ENCODE assay signal across 25 cellular contexts in the genomic region with DNA sequence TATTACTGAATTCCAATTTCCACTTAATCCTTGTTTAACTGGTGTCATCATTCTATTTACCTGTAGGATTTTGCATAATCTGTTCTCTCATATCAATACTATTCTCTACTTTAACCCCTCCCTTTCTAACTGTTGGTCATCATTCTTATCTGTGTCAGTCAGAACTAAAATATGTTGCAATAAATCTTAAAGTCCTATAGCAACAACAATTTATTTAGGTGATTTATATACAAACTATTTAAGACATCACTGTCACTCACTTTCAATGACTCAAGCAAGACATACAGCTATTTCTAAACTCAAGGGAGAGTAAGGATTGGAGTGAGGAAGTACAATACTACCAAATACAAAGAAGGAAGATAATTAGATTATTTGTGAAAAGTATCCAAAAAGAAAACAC.
"Had no signal": no experiment of that assay in that cellular context is flagged by ENCODE, and none has a peak within 500 bp of the region (broad histone marks: within the 10 kb centered on the region; RNA-seq: fewer than 3 reads in every experiment).

No MANE protein-coding gene starts in this region.

- H3K36me3 ChIP-seq: brain microvascular endothelial cell, MG63 had no signal

- H3K4me3 ChIP-seq: MG63, SK-N-MC had no signal

- H3K27ac ChIP-seq: brain microvascular endothelial cell, KMS-11, SK-N-MC had no signal

- H3K4me1 Mint-ChIP-seq: activated B cell treated with CpG ODN at 0.5 μM for 24 hours; activated CD4-positive, alpha-beta T cell treated with anti-CD3 and anti-CD28 coated beads, Interleukin-2, amount 10 ng/mL, durations not matched to agents 24 days and 14 days; activated T-helper 17 cell treated with anti-CD3 and anti-CD28 coated beads, Interleukin-2, amount 50 U/mL, for 72 hours; T-cell had no signal

- H3K27me3 Mint-ChIP-seq: activated B cell treated with CpG ODN at 0.5 μM for 24 hours; activated CD4-positive, alpha-beta T cell treated with anti-CD3 and anti-CD28 coated beads, Interleukin-2, amount 10 ng/mL, durations not matched to agents 24 days and 14 days; activated naive CD8-positive, alpha-beta T cell; activated T-helper 17 cell treated with anti-CD3 and anti-CD28 coated beads, Interleukin-2, amount 50 U/mL, for 72 hours; T-cell had no signal

- H3K27ac Mint-ChIP-seq: activated B cell treated with CpG ODN at 0.5 μM for 24 hours; activated CD4-positive, alpha-beta T cell treated with anti-CD3 and anti-CD28 coated beads, Interleukin-2, amount 10 ng/mL, durations not matched to agents 24 days and 14 days; activated naive CD4-positive, alpha-beta T cell treated with anti-CD3 and anti-CD28 coated beads for 36 hours; activated naive CD8-positive, alpha-beta T cell; activated T-helper 17 cell treated with anti-CD3 and anti-CD28 coated beads, Interleukin-2, amount 50 U/mL, for 72 hours; T-cell had no signal

- H3K27me3 ChIP-seq: brain microvascular endothelial cell, MG63 had no signal

- H3K9me3 ChIP-seq: MG63 had no signal

- DNase-seq: activated B cell treated with CpG ODN at 0.5 μM for 24 hours; activated CD4-positive, alpha-beta T cell treated with anti-CD3 and anti-CD28 coated beads for 1 hour; activated CD4-positive, alpha-beta T cell treated with anti-CD3 and anti-CD28 coated beads, Interleukin-2, amount 10 ng/mL, durations not matched to agents 24 days and 14 days; activated CD4-positive, alpha-beta T cell treated with anti-CD3 and anti-CD28 coated beads, Interleukin-2, amount 50 U/mL, for 48 hours; activated gamma-delta T cell; activated naive CD4-positive, alpha-beta T cell treated with anti-CD3 and anti-CD28 coated beads for 36 hours; activated T-cell treated with anti-CD3 and anti-CD28 coated beads, Interleukin-2, amount 50 U/mL, for 48 hours; brain microvascular endothelial cell; caudate nucleus; MG63; NCI-H1105; NCI-H1436; NCI-H1694 treated with DMSO at 0.1 percent for 48 hours; NCI-H2029 treated with DMSO at 0.1 percent for 48 hours; NCI-H510A treated with DMSO at 0.1 percent for 48 hours; NCI-H69; NK-92 treated with Interleukin-12 subunit alpha and Interleukin-12 subunit beta, amount 100 ng/mL, for 24 hours; T-cell; T-helper 2 cell; T1000 had no signal

- H3K4me2 ChIP-seq: KMS-11 had no signal

- H3K36me3 Mint-ChIP-seq: activated naive CD8-positive, alpha-beta T cell; T-cell had no signal

- H3K9me3 Mint-ChIP-seq: activated CD4-positive, alpha-beta T cell treated with anti-CD3 and anti-CD28 coated beads, Interleukin-2, amount 10 ng/mL, durations not matched to agents 24 days and 14 days had no signal

- H3K4me3 Mint-ChIP-seq: activated B cell treated with CpG ODN at 0.5 μM for 24 hours; activated CD4-positive, alpha-beta T cell treated with anti-CD3 and anti-CD28 coated beads, Interleukin-2, amount 10 ng/mL, durations not matched to agents 24 days and 14 days; activated naive CD4-positive, alpha-beta T cell treated with anti-CD3 and anti-CD28 coated beads for 36 hours; activated naive CD8-positive, alpha-beta T cell; activated T-helper 17 cell treated with anti-CD3 and anti-CD28 coated beads, Interleukin-2, amount 50 U/mL, for 72 hours; T-cell had no signal

- ATAC-seq: activated T-helper 17 cell treated with anti-CD3 and anti-CD28 coated beads, Interleukin-2, amount 50 U/mL, for 72 hours; Right ventricle myocardium inferior; T-cell had no signal

- H3K9ac ChIP-seq: KMS-11 had no signal
